23 cellular contexts compared by ENCODE assay signal in genomic region chr14:104685998-104686610, GRCh38. TPM values are rescaled to one million over a fixed set of nuclear protein-coding genes. Genes with fewer than 3 reads are reported as not detected.
DNase-seq lines count a peak whose midpoint lies in the region; ATAC-seq and TF ChIP-seq lines count a peak whose summit lies in the region.
"Had no signal": no experiment of that assay in that cellular context is flagged by ENCODE, and none has a peak within 500 bp of the region (broad histone marks: within the 10 kb centered on the region; RNA-seq: fewer than 3 reads in every experiment).

No MANE protein-coding gene starts in this region.

- CTCF ChIA-PET in Calu3 (lab: Charles Lee), result interaction anchor here (2.8 kb wide), 1 partner anchor 20 kb away, joined by 31 read pairs; no protein-coding TSS in a partner anchor
- CTCF ChIA-PET in naive thymus-derived CD4-positive, alpha-beta T cell (lab: Charles Lee), result interaction anchor here (2.4 kb wide), 1 partner anchor 21 kb away, joined by 13 read pairs; no protein-coding TSS in a partner anchor

- no peak overlapping the region for H3K27ac Mint-ChIP-seq in Calu3 (ENCODE audit: unreplicated experiment)
- H3K27ac Mint-ChIP-seq in naive thymus-derived CD4-positive, alpha-beta T cell, result peak overlapping the region in 7 of 9 donors; percentile 28 to 81 (median 58)
- H3K27ac Mint-ChIP-seq: CD14-positive monocyte had no signal

- H3K36me3 Mint-ChIP-seq in Calu3 (ENCODE audit: insufficient read depth, unreplicated experiment), result peaks cover 53% of the 10 kb centered on the region
- peaks cover 0 to 5% (median 0%) of the 10 kb centered on the region in 5 donors for H3K36me3 Mint-ChIP-seq in naive thymus-derived CD4-positive, alpha-beta T cell
- H3K36me3 Mint-ChIP-seq: CD14-positive monocyte had no signal

- intact Hi-C loops in Calu3 (cut with micrococcal nuclease; ENCODE audit: unreplicated experiment), result no loop called here
- intact Hi-C loops in naive thymus-derived CD4-positive, alpha-beta T cell (cut with micrococcal nuclease), result loop anchor here in 1 of 2 donors (1.0 kb wide), 1 partner anchor 22 kb away; no protein-coding TSS in a partner anchor

- no TSS peak for BruUV-seq in Calu3 (replicated peaks; lab: Mats Ljungman, UMichigan)

- H3K4me1 ChIP-seq in BLaER1 (peaks cover 60% of the 10 kb centered on the region), RWPE2 (ENCODE audit: insufficient read depth, poor library complexity, severe bottlenecking) (peaks cover 53% of the 10 kb centered on the region)
- H3K4me1 ChIP-seq in naive thymus-derived CD4-positive, alpha-beta T cell (ENCODE audit: control insufficient read depth in 2 of 2, insufficient read depth in 2 of 2, low read length in 2 of 2), result peaks cover 10 to 41% of the 10 kb centered on the region in 2 donors

- H3K4me3 ChIP-seq in BLaER1, result no peak overlapping the region
- no peak overlapping the region for H3K4me3 ChIP-seq in RWPE2 (ENCODE audit: severe bottlenecking)
- no peak overlapping the region for H3K4me3 ChIP-seq in naive thymus-derived CD4-positive, alpha-beta T cell (ENCODE audit: low read length)
- H3K4me3 ChIP-seq: adrenal gland, esophagus squamous epithelium, right atrium auricular region, spleen, transverse colon had no signal

- H3K9me3 Mint-ChIP-seq in Calu3 (ENCODE audit: low read depth, unreplicated experiment), result no peaks in the 10 kb centered on the region
- H3K9me3 Mint-ChIP-seq in naive thymus-derived CD4-positive, alpha-beta T cell, result no peaks in the 10 kb centered on the region

- H3K9ac ChIP-seq in BLaER1, result no peak overlapping the region

- POLR2A ChIA-PET in naive thymus-derived CD4-positive, alpha-beta T cell (lab: Charles Lee), result interaction anchor here (1.1 kb wide), 1 partner anchor 13 kb away, joined by 3 read pairs; no protein-coding TSS in a partner anchor

- DNase-seq in Calu3 (no peak), RWPE2 (ENCODE audit: low spot score) (no peak), erythroblast (lab: John Stamatoyannopoulos, UW) (no peak), Kasumi-1 (lab: John Stamatoyannopoulos, UW) (no peak)
- no peak for DNase-seq in naive thymus-derived CD4-positive, alpha-beta T cell
- DNase-seq: activated effector memory CD4-positive, alpha-beta T cell treated with anti-CD3 and anti-CD28 coated beads, Interleukin-2, amount 50 U/mL, for 16 hours; activated T-cell treated with anti-CD3 and anti-CD28 coated beads for 4 hours; adrenal gland; brain microvascular endothelial cell; esophagus squamous epithelium; foreskin melanocyte; GOT3; NCI-H1105 treated with DMSO at 0.1 percent for 48 hours; NCI-H2029; NCI-H69; spleen; SW 1271 had no signal

- H3K4me1 Mint-ChIP-seq in Calu3 (ENCODE audit: low read depth, unreplicated experiment), result peaks cover 72% of the 10 kb centered on the region
- peaks cover 14 to 48% (median 40%) of the 10 kb centered on the region in 7 donors for H3K4me1 Mint-ChIP-seq in naive thymus-derived CD4-positive, alpha-beta T cell

- TF ChIP-seq CTCF in Calu3 (IDR thresholded peaks at IDR 0.05; ENCODE audit: unreplicated experiment), result no peak
- no peak for TF ChIP-seq CTCF in RWPE2 (IDR thresholded peaks at IDR 0.05; ENCODE audit: poor library complexity, severe bottlenecking)

- H3K4me3 Mint-ChIP-seq in Calu3 (ENCODE audit: low read depth, unreplicated experiment), result peak overlapping the region; percentile 64
- H3K4me3 Mint-ChIP-seq in naive thymus-derived CD4-positive, alpha-beta T cell, result peak overlapping the region in 6 of 10 donors; percentile 13 to 63 (median 48)

- H3K27me3 ChIP-seq in BLaER1 (no peaks in the 10 kb centered on the region), RWPE2 (ENCODE audit: insufficient read depth, poor library complexity, severe bottlenecking) (no peaks in the 10 kb centered on the region)
- H3K27me3 ChIP-seq in naive thymus-derived CD4-positive, alpha-beta T cell (ENCODE audit: control insufficient read depth in 2 of 2, insufficient read depth in 2 of 2, low read length in 2 of 2), result no peaks in the 10 kb centered on the region
- H3K27me3 ChIP-seq: adrenal gland, brain microvascular endothelial cell, esophagus squamous epithelium, Peyer's patch, right atrium auricular region, transverse colon had no signal

- peaks cover 15% of the 10 kb centered on the region for H4K20me1 ChIP-seq in BLaER1

- 0 out of 2 replicates have a peak overlapping the region, but pooled peaks have one; percentile 100 for H3K4me2 ChIP-seq in BLaER1

- ATAC-seq in RWPE2 (ENCODE audit: low read depth) (no peak), GM19463 (IDR thresholded peaks at IDR 0.05; ENCODE audit: unreplicated experiment) (no peak)
- no peak for ATAC-seq in naive thymus-derived CD4-positive, alpha-beta T cell

- no peaks in the 10 kb centered on the region for H3K27me3 Mint-ChIP-seq in Calu3 (ENCODE audit: unreplicated experiment)
- H3K27me3 Mint-ChIP-seq in naive thymus-derived CD4-positive, alpha-beta T cell, result no peaks in the 10 kb centered on the region

- no peak for TF ChIP-seq POLR2A in erythroblast (IDR thresholded peaks at IDR 0.05; ENCODE audit: low read length)

- no peaks in the 10 kb centered on the region for H3K9me3 ChIP-seq in BLaER1
- H3K9me3 ChIP-seq in RWPE2 (ENCODE audit: severe bottlenecking), result no peaks in the 10 kb centered on the region
- H3K9me3 ChIP-seq in naive thymus-derived CD4-positive, alpha-beta T cell (ENCODE audit: control insufficient read depth in 2 of 3, low read length in 3 of 3), result no peaks in the 10 kb centered on the region
- H3K9me3 ChIP-seq: adrenal gland, esophagus squamous epithelium, Peyer's patch, right atrium auricular region, spleen, transverse colon had no signal

- no peak overlapping the region for H3K27ac ChIP-seq in BLaER1
- peak overlapping the region; percentile 97 for H3K27ac ChIP-seq in RWPE2 (ENCODE audit: poor library complexity, severe bottlenecking)
- H3K27ac ChIP-seq in naive thymus-derived CD4-positive, alpha-beta T cell (ENCODE audit: low read depth, low read length), result no peak overlapping the region
- H3K27ac ChIP-seq: brain microvascular endothelial cell, right atrium auricular region had no signal

- no peaks in the 10 kb centered on the region for H3K36me3 ChIP-seq in BLaER1
- H3K36me3 ChIP-seq in RWPE2 (ENCODE audit: low read depth), result peaks cover 6% of the 10 kb centered on the region
- no peaks in the 10 kb centered on the region for H3K36me3 ChIP-seq in naive thymus-derived CD4-positive, alpha-beta T cell (ENCODE audit: control insufficient read depth in 2 of 3, insufficient read depth in 3 of 3, low read length in 3 of 3)
- H3K36me3 ChIP-seq: adrenal gland, esophagus squamous epithelium, Peyer's patch, right atrium auricular region, spleen, transverse colon had no signal

RNA-seq across cellular contexts. Expression of gene INF2, which starts 3.3 kb away (rescaled TPM):
- total RNA-seq in Calu3 (2022), result 208 and 220 TPM in 2 replicates
- total RNA-seq in naive thymus-derived CD4-positive, alpha-beta T cell, result 100 to 1,000 TPM in 2 of 5 experiments, 10 to 100 TPM in 3; 65.0 to 140 (median 95.5) TPM
- polyA plus RNA-seq in naive thymus-derived CD4-positive, alpha-beta T cell, result 10 to 100 TPM in 1 of 2 donors, 1 to 10 TPM in 1; 5.8 to 12.4 TPM

RNA-seq across cellular contexts. Expression of gene ADSS1, which starts 37.9 kb away (rescaled TPM):
- total RNA-seq in Calu3 (2022), result 8.6 and 10.0 TPM in 2 replicates
- total RNA-seq in naive thymus-derived CD4-positive, alpha-beta T cell, result 1 to 10 TPM in 4 of 5 experiments, under 1 TPM in 1; 0.73 to 4.8 (median 4.2) TPM
- polyA plus RNA-seq in naive thymus-derived CD4-positive, alpha-beta T cell, result 1 to 10 TPM; 1.1 to 1.8 TPM
